In the genomic region with DNA sequence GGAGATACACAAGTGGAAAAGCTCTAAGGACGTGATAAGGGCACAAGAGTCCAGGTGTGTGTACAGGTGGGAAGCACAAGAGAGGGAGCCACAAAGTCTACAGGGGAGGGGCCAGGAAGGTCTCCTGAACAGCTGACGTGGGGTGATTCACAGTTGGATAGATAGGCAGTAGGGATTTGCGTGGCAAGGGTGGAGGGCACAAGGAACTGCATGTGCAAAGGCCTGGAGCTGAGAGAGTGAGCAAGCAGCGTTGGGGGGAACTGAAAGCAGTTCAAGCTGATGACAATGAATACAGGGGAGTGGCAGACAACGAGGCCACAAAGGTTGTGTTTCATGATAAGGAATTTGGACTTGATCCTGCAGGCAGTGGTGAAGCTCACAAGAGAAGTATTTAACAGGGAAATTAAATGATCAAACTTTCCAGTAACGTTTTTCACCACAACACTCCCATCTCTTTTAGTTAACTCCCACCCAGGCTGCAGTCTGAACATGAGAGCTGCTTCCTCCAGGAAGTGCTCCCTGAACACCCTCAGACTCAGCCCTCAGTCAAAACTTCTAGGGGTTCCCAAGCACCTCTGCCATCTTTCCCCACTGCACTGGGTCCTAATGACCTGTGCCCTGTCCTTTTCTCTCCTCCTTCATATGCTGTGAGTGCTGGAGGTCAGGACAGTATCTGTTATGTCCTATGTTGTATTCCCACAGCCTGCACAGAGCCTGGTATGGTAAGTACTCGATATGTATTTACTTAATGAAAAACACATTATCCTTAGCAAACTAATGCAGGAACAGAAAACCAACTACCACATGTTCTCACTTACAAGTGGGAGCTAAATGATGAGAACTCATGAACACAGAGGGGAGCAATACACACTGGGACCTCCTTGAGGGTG, we compare ENCODE assay signal across 1 cellular context.
TF ChIP-seq lines count a peak whose summit lies in the region.

No MANE protein-coding gene starts in this region.

TF ChIP-seq in K562, 482 proteins besides CTCF, POLR2A, EP300 and RAD21 (continued from another document and continues in another):
- no peak for TF ChIP-seq DIDO1 (tag; IDR thresholded peaks at IDR 0.05; ENCODE audit: low read depth)
- TF ChIP-seq, protein P1, sequence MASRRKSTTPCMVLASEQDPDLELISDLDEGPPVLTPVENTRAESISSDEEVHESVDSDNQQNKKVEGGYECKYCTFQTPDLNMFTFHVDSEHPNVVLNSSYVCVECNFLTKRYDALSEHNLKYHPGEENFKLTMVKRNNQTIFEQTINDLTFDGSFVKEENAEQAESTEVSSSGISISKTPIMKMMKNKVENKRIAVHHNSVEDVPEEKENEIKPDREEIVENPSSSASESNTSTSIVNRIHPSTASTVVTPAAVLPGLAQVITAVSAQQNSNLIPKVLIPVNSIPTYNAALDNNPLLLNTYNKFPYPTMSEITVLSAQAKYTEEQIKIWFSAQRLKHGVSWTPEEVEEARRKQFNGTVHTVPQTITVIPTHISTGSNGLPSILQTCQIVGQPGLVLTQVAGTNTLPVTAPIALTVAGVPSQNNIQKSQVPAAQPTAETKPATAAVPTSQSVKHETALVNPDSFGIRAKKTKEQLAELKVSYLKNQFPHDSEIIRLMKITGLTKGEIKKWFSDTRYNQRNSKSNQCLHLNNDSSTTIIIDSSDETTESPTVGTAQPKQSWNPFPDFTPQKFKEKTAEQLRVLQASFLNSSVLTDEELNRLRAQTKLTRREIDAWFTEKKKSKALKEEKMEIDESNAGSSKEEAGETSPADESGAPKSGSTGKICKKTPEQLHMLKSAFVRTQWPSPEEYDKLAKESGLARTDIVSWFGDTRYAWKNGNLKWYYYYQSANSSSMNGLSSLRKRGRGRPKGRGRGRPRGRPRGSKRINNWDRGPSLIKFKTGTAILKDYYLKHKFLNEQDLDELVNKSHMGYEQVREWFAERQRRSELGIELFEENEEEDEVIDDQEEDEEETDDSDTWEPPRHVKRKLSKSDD (conservative IDR thresholded peaks at IDR 0.05; ENCODE audit: low read length), result no peak
- TF ChIP-seq ZNF79 (CRISPR knock-in tag; IDR thresholded peaks at IDR 0.05; ENCODE audit: low read depth), result no peak
- peak; percentile 21 for TF ChIP-seq TAF9B (IDR thresholded peaks at IDR 0.05; ENCODE audit: partially characterized antibody)
- peak; percentile 89 for TF ChIP-seq SOX6 (IDR thresholded peaks at IDR 0.05)
- TF ChIP-seq, protein P2, sequence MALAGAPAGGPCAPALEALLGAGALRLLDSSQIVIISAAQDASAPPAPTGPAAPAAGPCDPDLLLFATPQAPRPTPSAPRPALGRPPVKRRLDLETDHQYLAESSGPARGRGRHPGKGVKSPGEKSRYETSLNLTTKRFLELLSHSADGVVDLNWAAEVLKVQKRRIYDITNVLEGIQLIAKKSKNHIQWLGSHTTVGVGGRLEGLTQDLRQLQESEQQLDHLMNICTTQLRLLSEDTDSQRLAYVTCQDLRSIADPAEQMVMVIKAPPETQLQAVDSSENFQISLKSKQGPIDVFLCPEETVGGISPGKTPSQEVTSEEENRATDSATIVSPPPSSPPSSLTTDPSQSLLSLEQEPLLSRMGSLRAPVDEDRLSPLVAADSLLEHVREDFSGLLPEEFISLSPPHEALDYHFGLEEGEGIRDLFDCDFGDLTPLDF (CRISPR knock-in tag; IDR thresholded peaks at IDR 0.05), result no peak
- no peak for TF ChIP-seq HNRNPUL1 (IDR thresholded peaks at IDR 0.05; ENCODE audit: low read length)
- 0 out of 2 replicates have a peak, but pooled peaks have one; percentile 20 for TF ChIP-seq BACH1 (tag; IDR thresholded peaks at IDR 0.05)
- TF ChIP-seq, protein P3, sequence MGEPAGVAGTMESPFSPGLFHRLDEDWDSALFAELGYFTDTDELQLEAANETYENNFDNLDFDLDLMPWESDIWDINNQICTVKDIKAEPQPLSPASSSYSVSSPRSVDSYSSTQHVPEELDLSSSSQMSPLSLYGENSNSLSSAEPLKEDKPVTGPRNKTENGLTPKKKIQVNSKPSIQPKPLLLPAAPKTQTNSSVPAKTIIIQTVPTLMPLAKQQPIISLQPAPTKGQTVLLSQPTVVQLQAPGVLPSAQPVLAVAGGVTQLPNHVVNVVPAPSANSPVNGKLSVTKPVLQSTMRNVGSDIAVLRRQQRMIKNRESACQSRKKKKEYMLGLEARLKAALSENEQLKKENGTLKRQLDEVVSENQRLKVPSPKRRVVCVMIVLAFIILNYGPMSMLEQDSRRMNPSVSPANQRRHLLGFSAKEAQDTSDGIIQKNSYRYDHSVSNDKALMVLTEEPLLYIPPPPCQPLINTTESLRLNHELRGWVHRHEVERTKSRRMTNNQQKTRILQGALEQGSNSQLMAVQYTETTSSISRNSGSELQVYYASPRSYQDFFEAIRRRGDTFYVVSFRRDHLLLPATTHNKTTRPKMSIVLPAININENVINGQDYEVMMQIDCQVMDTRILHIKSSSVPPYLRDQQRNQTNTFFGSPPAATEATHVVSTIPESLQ (CRISPR knock-in tag; IDR thresholded peaks at IDR 0.05), result no peak
- TF ChIP-seq, protein P4, sequence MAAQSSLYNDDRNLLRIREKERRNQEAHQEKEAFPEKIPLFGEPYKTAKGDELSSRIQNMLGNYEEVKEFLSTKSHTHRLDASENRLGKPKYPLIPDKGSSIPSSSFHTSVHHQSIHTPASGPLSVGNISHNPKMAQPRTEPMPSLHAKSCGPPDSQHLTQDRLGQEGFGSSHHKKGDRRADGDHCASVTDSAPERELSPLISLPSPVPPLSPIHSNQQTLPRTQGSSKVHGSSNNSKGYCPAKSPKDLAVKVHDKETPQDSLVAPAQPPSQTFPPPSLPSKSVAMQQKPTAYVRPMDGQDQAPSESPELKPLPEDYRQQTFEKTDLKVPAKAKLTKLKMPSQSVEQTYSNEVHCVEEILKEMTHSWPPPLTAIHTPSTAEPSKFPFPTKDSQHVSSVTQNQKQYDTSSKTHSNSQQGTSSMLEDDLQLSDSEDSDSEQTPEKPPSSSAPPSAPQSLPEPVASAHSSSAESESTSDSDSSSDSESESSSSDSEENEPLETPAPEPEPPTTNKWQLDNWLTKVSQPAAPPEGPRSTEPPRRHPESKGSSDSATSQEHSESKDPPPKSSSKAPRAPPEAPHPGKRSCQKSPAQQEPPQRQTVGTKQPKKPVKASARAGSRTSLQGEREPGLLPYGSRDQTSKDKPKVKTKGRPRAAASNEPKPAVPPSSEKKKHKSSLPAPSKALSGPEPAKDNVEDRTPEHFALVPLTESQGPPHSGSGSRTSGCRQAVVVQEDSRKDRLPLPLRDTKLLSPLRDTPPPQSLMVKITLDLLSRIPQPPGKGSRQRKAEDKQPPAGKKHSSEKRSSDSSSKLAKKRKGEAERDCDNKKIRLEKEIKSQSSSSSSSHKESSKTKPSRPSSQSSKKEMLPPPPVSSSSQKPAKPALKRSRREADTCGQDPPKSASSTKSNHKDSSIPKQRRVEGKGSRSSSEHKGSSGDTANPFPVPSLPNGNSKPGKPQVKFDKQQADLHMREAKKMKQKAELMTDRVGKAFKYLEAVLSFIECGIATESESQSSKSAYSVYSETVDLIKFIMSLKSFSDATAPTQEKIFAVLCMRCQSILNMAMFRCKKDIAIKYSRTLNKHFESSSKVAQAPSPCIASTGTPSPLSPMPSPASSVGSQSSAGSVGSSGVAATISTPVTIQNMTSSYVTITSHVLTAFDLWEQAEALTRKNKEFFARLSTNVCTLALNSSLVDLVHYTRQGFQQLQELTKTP (IDR thresholded peaks at IDR 0.05; ENCODE audit: low read depth in 1 of 2, partially characterized antibody in 2 of 2), result no peak
- TF ChIP-seq COPS2 (conservative IDR thresholded peaks at IDR 0.05), result no peak
- no peak for TF ChIP-seq FOXP1 (CRISPR knock-in tag; IDR thresholded peaks at IDR 0.05)
- TF ChIP-seq MAFF (IDR thresholded peaks at IDR 0.05; ENCODE audit: low read length), result no peak
- TF ChIP-seq, protein P5, sequence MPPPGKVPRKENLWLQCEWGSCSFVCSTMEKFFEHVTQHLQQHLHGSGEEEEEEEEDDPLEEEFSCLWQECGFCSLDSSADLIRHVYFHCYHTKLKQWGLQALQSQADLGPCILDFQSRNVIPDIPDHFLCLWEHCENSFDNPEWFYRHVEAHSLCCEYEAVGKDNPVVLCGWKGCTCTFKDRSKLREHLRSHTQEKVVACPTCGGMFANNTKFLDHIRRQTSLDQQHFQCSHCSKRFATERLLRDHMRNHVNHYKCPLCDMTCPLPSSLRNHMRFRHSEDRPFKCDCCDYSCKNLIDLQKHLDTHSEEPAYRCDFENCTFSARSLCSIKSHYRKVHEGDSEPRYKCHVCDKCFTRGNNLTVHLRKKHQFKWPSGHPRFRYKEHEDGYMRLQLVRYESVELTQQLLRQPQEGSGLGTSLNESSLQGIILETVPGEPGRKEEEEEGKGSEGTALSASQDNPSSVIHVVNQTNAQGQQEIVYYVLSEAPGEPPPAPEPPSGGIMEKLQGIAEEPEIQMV (tag; conservative IDR thresholded peaks at IDR 0.05; ENCODE audit: low read depth), result no peak
- TF ChIP-seq, protein P6, sequence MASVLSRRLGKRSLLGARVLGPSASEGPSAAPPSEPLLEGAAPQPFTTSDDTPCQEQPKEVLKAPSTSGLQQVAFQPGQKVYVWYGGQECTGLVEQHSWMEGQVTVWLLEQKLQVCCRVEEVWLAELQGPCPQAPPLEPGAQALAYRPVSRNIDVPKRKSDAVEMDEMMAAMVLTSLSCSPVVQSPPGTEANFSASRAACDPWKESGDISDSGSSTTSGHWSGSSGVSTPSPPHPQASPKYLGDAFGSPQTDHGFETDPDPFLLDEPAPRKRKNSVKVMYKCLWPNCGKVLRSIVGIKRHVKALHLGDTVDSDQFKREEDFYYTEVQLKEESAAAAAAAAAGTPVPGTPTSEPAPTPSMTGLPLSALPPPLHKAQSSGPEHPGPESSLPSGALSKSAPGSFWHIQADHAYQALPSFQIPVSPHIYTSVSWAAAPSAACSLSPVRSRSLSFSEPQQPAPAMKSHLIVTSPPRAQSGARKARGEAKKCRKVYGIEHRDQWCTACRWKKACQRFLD (CRISPR knock-in tag; IDR thresholded peaks at IDR 0.05), result 0 out of 2 replicates have a peak, but pooled peaks have one; percentile 50
- peak in 1 of 2 experiments; percentile 66; a peak in 2 of 4 replicates for TF ChIP-seq HDAC1 (IDR thresholded peaks at IDR 0.05)
- TF ChIP-seq NFXL1 (CRISPR knock-in tag; IDR thresholded peaks at IDR 0.05), result no peak
- TF ChIP-seq ELF1 (tag; IDR thresholded peaks at IDR 0.05), result peak; percentile 27; the same call in 1 of the 2 replicates
- TF ChIP-seq WHSC1 (IDR thresholded peaks at IDR 0.05; ENCODE audit: low read length), result no peak
- no peak for TF ChIP-seq ETS2 (tag; IDR thresholded peaks at IDR 0.05; ENCODE audit: borderline replicate concordance, poor library complexity, severe bottlenecking)
- TF ChIP-seq, protein P7, sequence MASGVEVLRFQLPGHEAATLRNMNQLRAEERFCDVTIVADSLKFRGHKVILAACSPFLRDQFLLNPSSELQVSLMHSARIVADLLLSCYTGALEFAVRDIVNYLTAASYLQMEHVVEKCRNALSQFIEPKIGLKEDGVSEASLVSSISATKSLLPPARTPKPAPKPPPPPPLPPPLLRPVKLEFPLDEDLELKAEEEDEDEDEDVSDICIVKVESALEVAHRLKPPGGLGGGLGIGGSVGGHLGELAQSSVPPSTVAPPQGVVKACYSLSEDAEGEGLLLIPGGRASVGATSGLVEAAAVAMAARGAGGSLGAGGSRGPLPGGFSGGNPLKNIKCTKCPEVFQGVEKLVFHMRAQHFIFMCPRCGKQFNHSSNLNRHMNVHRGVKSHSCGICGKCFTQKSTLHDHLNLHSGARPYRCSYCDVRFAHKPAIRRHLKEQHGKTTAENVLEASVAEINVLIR (CRISPR knock-in tag; IDR thresholded peaks at IDR 0.05), result no peak; the same call in 1 of the 2 replicates
- 0 out of 2 replicates have a peak, but pooled peaks have one; percentile 33 for TF ChIP-seq MTA1 (IDR thresholded peaks at IDR 0.05; ENCODE audit: borderline replicate concordance)
- TF ChIP-seq ZC3H8 (IDR thresholded peaks at IDR 0.05), result no peak
- TF ChIP-seq, protein P8, sequence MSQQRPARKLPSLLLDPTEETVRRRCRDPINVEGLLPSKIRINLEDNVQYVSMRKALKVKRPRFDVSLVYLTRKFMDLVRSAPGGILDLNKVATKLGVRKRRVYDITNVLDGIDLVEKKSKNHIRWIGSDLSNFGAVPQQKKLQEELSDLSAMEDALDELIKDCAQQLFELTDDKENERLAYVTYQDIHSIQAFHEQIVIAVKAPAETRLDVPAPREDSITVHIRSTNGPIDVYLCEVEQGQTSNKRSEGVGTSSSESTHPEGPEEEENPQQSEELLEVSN (IDR thresholded peaks at IDR 0.05; ENCODE audit: borderline replicate concordance in 1 of 2, extremely low read depth in 1 of 2, insufficient read depth in 1 of 2, insufficient read length in 1 of 2, low read depth in 1 of 2, low read length in 1 of 2, poor library complexity in 1 of 2, severe bottlenecking in 1 of 2), result peak in 1 of 2 experiments; percentile 11
- TF ChIP-seq NR2C2 (CRISPR knock-in tag; IDR thresholded peaks at IDR 0.05), result no peak
- TF ChIP-seq NR2C2 (tag; IDR thresholded peaks at IDR 0.05), result no peak
- TF ChIP-seq RBM25 (IDR thresholded peaks at IDR 0.05; ENCODE audit: low read depth, low read length, severe bottlenecking), result no peak
- TF ChIP-seq NRF1 (conservative IDR thresholded peaks at IDR 0.05 in 1 of 2, IDR thresholded peaks at IDR 0.05 in 1 of 2), result peak in 1 of 2 experiments; percentile 26; a peak in 1 of 4 replicates
- peak; percentile 42; the same call in 1 of the 2 replicates for TF ChIP-seq EP400 (IDR thresholded peaks at IDR 0.05)
- TF ChIP-seq L3MBTL2 (IDR thresholded peaks at IDR 0.05), result peak; percentile 38; the same call in 1 of the 2 replicates
- no peak for TF ChIP-seq TCFL5 (CRISPR knock-in tag; conservative IDR thresholded peaks at IDR 0.05)
- TF ChIP-seq MAFG (tag; conservative IDR thresholded peaks at IDR 0.05), result no peak
- no peak for TF ChIP-seq XRCC3 (IDR thresholded peaks at IDR 0.05)
- no peak for TF ChIP-seq JUN (IDR thresholded peaks at IDR 0.05; ENCODE audit: borderline replicate concordance, low read depth, low read length)
- no peak for TF ChIP-seq JUN (CRISPR knock-in tag; IDR thresholded peaks at IDR 0.05; ENCODE audit: borderline replicate concordance)
- no peak for TF ChIP-seq FUS (optimal IDR thresholded peaks at IDR 0.05; ENCODE audit: low read depth, low read length)
- no peak for TF ChIP-seq PCBP2 (IDR thresholded peaks at IDR 0.05; ENCODE audit: low read depth, low read length, poor library complexity, severe bottlenecking)
- no peak for TF ChIP-seq ZBTB17 (CRISPR knock-in tag; IDR thresholded peaks at IDR 0.05)
- TF ChIP-seq ZNF253 (CRISPR knock-in tag; conservative IDR thresholded peaks at IDR 0.05), result no peak
- no peak for TF ChIP-seq MXI1 (IDR thresholded peaks at IDR 0.05; ENCODE audit: low read depth, low read length)
- no peak for TF ChIP-seq HSF4 (CRISPR knock-in tag; IDR thresholded peaks at IDR 0.05; ENCODE audit: borderline replicate concordance)
- TF ChIP-seq, protein P9, sequence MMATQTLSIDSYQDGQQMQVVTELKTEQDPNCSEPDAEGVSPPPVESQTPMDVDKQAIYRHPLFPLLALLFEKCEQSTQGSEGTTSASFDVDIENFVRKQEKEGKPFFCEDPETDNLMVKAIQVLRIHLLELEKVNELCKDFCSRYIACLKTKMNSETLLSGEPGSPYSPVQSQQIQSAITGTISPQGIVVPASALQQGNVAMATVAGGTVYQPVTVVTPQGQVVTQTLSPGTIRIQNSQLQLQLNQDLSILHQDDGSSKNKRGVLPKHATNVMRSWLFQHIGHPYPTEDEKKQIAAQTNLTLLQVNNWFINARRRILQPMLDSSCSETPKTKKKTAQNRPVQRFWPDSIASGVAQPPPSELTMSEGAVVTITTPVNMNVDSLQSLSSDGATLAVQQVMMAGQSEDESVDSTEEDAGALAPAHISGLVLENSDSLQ (IDR thresholded peaks at IDR 0.05), result peak; percentile 24; the same call in 1 of the 2 replicates
- TF ChIP-seq CTBP1 (IDR thresholded peaks at IDR 0.05; ENCODE audit: borderline replicate concordance), result peak; percentile 47; the same call in 1 of the 2 replicates
- no peak for TF ChIP-seq RBM15 (IDR thresholded peaks at IDR 0.05; ENCODE audit: insufficient read depth, low read length)
- no peak for TF ChIP-seq POLR2B (IDR thresholded peaks at IDR 0.05; ENCODE audit: low read depth, partially characterized antibody)
- TF ChIP-seq ZNF282 (CRISPR knock-in tag; IDR thresholded peaks at IDR 0.05), result no peak
